12 cellular contexts compared by ENCODE assay signal in the genomic region with DNA sequence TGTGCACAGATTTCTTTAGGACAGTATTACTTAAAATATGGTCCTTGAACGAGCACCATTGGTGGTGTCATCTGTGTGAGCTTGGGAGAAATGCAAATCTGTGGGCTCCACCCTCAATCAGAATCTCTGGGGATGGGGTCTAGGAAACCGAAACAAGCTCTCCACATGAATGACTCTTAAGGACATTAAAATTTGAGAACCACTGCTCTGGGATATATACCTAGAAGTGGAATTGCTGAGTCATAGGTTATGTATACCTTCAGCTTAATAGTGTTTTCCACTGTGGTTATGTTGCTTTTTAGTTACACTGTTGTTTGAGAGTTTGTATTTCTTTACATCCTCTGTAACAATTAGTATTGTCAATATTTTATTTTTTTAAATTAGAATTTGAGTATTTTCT. TPM values are rescaled to one million over a fixed set of nuclear protein-coding genes. Genes with fewer than 3 reads are reported as not detected.
DNase-seq lines count a peak whose midpoint lies in the region; ATAC-seq, FAIRE-seq and TF ChIP-seq lines count a peak whose summit lies in the region.
"Had no signal": no experiment of that assay in that cellular context is flagged by ENCODE, and none has a peak within 500 bp of the region (broad histone marks: within the 10 kb centered on the region; RNA-seq: fewer than 3 reads in every experiment).

No MANE protein-coding gene starts in this region.

- no peak for FAIRE-seq in bronchial epithelial cell (lab: Jason Lieb, UNC)
- FAIRE-seq: endometrium had no signal

- TF ChIP-seq POLR2A in testis (IDR thresholded peaks at IDR 0.05): no peak

- intact Hi-C loops in testis (cut with DNase I; ENCODE audit: low total_unique reads): no loop called here

- ATAC-seq in CD4-positive, CD25-positive, alpha-beta regulatory T cell (ENCODE audit: low read depth in 2 of 2): no peak
- no peak for ATAC-seq in GM21515 (IDR thresholded peaks at IDR 0.05; ENCODE audit: unreplicated experiment)
- ATAC-seq: T-helper 17 cell had no signal

- WGBS in testis, 2 donors: 98 to 100% methylated on average over 2 of the region's 2 CpGs

- H3K27ac Mint-ChIP-seq in CD4-positive, CD25-positive, alpha-beta regulatory T cell: no peak overlapping the region

- peaks cover 75% of the 10 kb centered on the region for H3K4me1 ChIP-seq in CD4-positive, CD25-positive, alpha-beta regulatory T cell (ENCODE audit: control insufficient read depth, insufficient read depth, low read length, poor library complexity, severe bottlenecking)
- no peaks in the 10 kb centered on the region for H3K4me1 ChIP-seq in testis

- H3K4me3 Mint-ChIP-seq in CD4-positive, CD25-positive, alpha-beta regulatory T cell: peak overlapping the region in 1 of 4 donors; percentile 70
- H3K4me3 Mint-ChIP-seq: T-helper 17 cell had no signal

- DNase-seq in CD4-positive, CD25-positive, alpha-beta regulatory T cell: peak in 1 of 3 donors; percentile 26
- DNase-seq in GM12865 (ENCODE audit: low read depth): peak; percentile 26
- DNase-seq in NCI-H526 (lab: John Stamatoyannopoulos, UW): peak; percentile 19 to 44
- peak; percentile 64 for DNase-seq in bronchial epithelial cell (ENCODE audit: low read depth)
- no peak for DNase-seq in testis
- DNase-seq in effector CD4-positive, alpha-beta T cell: no peak
- DNase-seq in midbrain (lab: John Stamatoyannopoulos, UW): no peak
- DNase-seq: activated T-cell treated with anti-CD3 and anti-CD28 coated beads, Interleukin-2, amount 50 U/mL, for 1 hour; EL; T-helper 17 cell had no signal

- H3K27ac ChIP-seq in CD4-positive, CD25-positive, alpha-beta regulatory T cell (ENCODE audit: insufficient read depth, low read length, poor library complexity, severe bottlenecking): no peak overlapping the region
- no peak overlapping the region for H3K27ac ChIP-seq in testis

- TF ChIP-seq CTCF in GM12865 (IDR thresholded peaks at IDR 0.05; ENCODE audit: insufficient read depth, low read depth, low read length, missing control alignments) (no peak), bronchial epithelial cell (IDR thresholded peaks at IDR 0.05; ENCODE audit: insufficient read depth, low read length, severe bottlenecking) (no peak), testis (IDR thresholded peaks at IDR 0.05) (no peak)

- no peaks in the 10 kb centered on the region for H3K36me3 ChIP-seq in CD4-positive, CD25-positive, alpha-beta regulatory T cell (ENCODE audit: control insufficient read depth, insufficient read depth, low read length)
- H3K36me3 ChIP-seq in bronchial epithelial cell (ENCODE audit: control insufficient read depth, insufficient read depth, low read length) (no peaks in the 10 kb centered on the region), testis (ENCODE audit: low read depth, missing control alignments) (no peaks in the 10 kb centered on the region)

- H3K9me3 ChIP-seq in CD4-positive, CD25-positive, alpha-beta regulatory T cell (ENCODE audit: control insufficient read depth in 2 of 2, low read length in 2 of 2): no peaks in the 10 kb centered on the region
- no peaks in the 10 kb centered on the region for H3K9me3 ChIP-seq in testis

- H3K27me3 Mint-ChIP-seq in CD4-positive, CD25-positive, alpha-beta regulatory T cell: no peaks in the 10 kb centered on the region
- H3K27me3 Mint-ChIP-seq: T-helper 17 cell had no signal

- no peaks in the 10 kb centered on the region for H3K36me3 Mint-ChIP-seq in CD4-positive, CD25-positive, alpha-beta regulatory T cell

- peak overlapping the region; percentile 13 for H3K4me3 ChIP-seq in CD4-positive, CD25-positive, alpha-beta regulatory T cell (ENCODE audit: low read depth, low read length)
- no peak overlapping the region for H3K4me3 ChIP-seq in GM12865 (ENCODE audit: low read depth, low read length)
- H3K4me3 ChIP-seq in bronchial epithelial cell (ENCODE audit: low read depth, low read length): no peak overlapping the region
- H3K4me3 ChIP-seq in testis: no peak overlapping the region

- peaks cover 72 to 85% (median 77%) of the 10 kb centered on the region in 4 donors for H3K4me1 Mint-ChIP-seq in CD4-positive, CD25-positive, alpha-beta regulatory T cell

- no peaks in the 10 kb centered on the region for H3K27me3 ChIP-seq in CD4-positive, CD25-positive, alpha-beta regulatory T cell (ENCODE audit: control insufficient read depth, insufficient read depth, low read length)
- H3K27me3 ChIP-seq in bronchial epithelial cell (ENCODE audit: control insufficient read depth, insufficient read depth, low read length) (no peaks in the 10 kb centered on the region), testis (no peaks in the 10 kb centered on the region)

- H3K9me3 Mint-ChIP-seq in CD4-positive, CD25-positive, alpha-beta regulatory T cell: no peaks in the 10 kb centered on the region

RNA-seq across cellular contexts. Expression of gene ZNRF2, which starts 24.0 kb away (rescaled TPM):
- 53.1 TPM for total RNA-seq in CD4-positive, CD25-positive, alpha-beta regulatory T cell
- polyA plus RNA-seq in CD4-positive, CD25-positive, alpha-beta regulatory T cell: 1 to 10 TPM; 2.1 to 6.2 (median 4.2) TPM
- 18.4 and 23.4 TPM in 2 replicates for total RNA-seq in bronchial epithelial cell
- total RNA-seq in testis: 10 to 100 TPM; 53.0 to 65.0 TPM
- polyA plus RNA-seq in testis (ENCODE audit: insufficient read depth, low read depth, low replicate concordance): 38.4 TPM

Comparison
In these comparisons a context has a peak if more than half of its experiments do, and no peak if none do; other contexts are left out.
1. DNase-seq: peak in GM12865 (single experiment), NCI-H526 (2 of 2) and bronchial epithelial cell (single experiment); none in testis (single experiment), effector CD4-positive, alpha-beta T cell (single experiment) and midbrain (single experiment).